Comparison of ENCODE assay signal across 25 cellular contexts in genomic region chrX:150254909-150255308, GRCh38.
"Had no signal": no experiment of that assay in that cellular context is flagged by ENCODE, and none has a peak within 500 bp of the region (broad histone marks: within the 10 kb centered on the region; RNA-seq: fewer than 3 reads in every experiment).

No MANE protein-coding gene starts in this region.

- H3K27ac ChIP-seq: left lung, lower lobe of right lung, neural progenitor cell, neutrophil, ovary, skin epidermis, suprapubic skin, tibial nerve, upper lobe of right lung had no signal

- H3K9me3 Mint-ChIP-seq: natural killer cell; neural progenitor cell; stimulated activated effector memory CD8-positive, alpha-beta T cell treated with anti-CD3 and anti-CD28 coated beads, Interleukin-12 subunit alpha, Interleukin-12 subunit beta, amount 100 ng/mL, for 72 hours; stimulated activated naive CD8-positive, alpha-beta T cell treated with anti-CD3 and anti-CD28 coated beads, Interleukin-15, Interleukin-2, amounts not matched to agents 100 ng/mL and 50 ng/mL, for 24 hours had no signal

- H3K4me1 ChIP-seq: left lung, lower lobe of right lung, neural progenitor cell, suprapubic skin, tibial nerve, upper lobe of right lung had no signal

- H3K27me3 Mint-ChIP-seq: naive B cell; progenitor cell of endocrine pancreas; stimulated activated naive CD8-positive, alpha-beta T cell treated with anti-CD3 and anti-CD28 coated beads, Interleukin-15, Interleukin-2, amounts not matched to agents 100 ng/mL and 50 ng/mL, for 24 hours had no signal

- DNase-seq: hippocampal formation; kidney; left colon; left lung; lower lobe of right lung; mammary epithelial cell; mesenchymal stem cell; naive B cell; natural killer cell; nephron progenitor cell; occipital lobe; ovary; right cardiac atrium; stimulated activated CD4-positive, alpha-beta T cell treated with anti-CD3 and anti-CD28 coated beads, Interleukin-4, amount 100 ng/mL, for 24 hours; stimulated activated naive CD4-positive, alpha-beta T cell; upper lobe of right lung had no signal

- H3K4me3 Mint-ChIP-seq: naive B cell; natural killer cell; nephron progenitor cell; neural progenitor cell; stimulated activated effector memory CD8-positive, alpha-beta T cell treated with anti-CD3 and anti-CD28 coated beads, Interleukin-12 subunit alpha, Interleukin-12 subunit beta, amount 100 ng/mL, for 72 hours; stimulated activated naive CD8-positive, alpha-beta T cell treated with anti-CD3 and anti-CD28 coated beads, Interleukin-15, Interleukin-2, amounts not matched to agents 100 ng/mL and 50 ng/mL, for 24 hours had no signal

- H3K4me3 ChIP-seq: left lung, lower lobe of right lung, neural progenitor cell, ovary, skin epidermis, suprapubic skin, tibial nerve, upper lobe of right lung had no signal

- H3K36me3 ChIP-seq: left lung, lower lobe of right lung, neural progenitor cell, neutrophil, ovary, suprapubic skin, tibial nerve, upper lobe of right lung had no signal

- H3K27ac Mint-ChIP-seq: natural killer cell; nephron progenitor cell; neural progenitor cell; progenitor cell of endocrine pancreas; stimulated activated effector memory CD8-positive, alpha-beta T cell treated with anti-CD3 and anti-CD28 coated beads, Interleukin-12 subunit alpha, Interleukin-12 subunit beta, amount 100 ng/mL, for 72 hours; stimulated activated naive CD8-positive, alpha-beta T cell treated with anti-CD3 and anti-CD28 coated beads, Interleukin-15, Interleukin-2, amounts not matched to agents 100 ng/mL and 50 ng/mL, for 24 hours had no signal

- H3K36me3 Mint-ChIP-seq: naive B cell; natural killer cell; neural progenitor cell; stimulated activated effector memory CD8-positive, alpha-beta T cell treated with anti-CD3 and anti-CD28 coated beads, Interleukin-12 subunit alpha, Interleukin-12 subunit beta, amount 100 ng/mL, for 72 hours had no signal

- H3K27me3 ChIP-seq: left lung, neural progenitor cell, neutrophil, ovary, suprapubic skin, tibial nerve, upper lobe of right lung had no signal

- ATAC-seq: left colon; left lung; lower lobe of right lung; natural killer cell; sciatic nerve; stimulated activated effector memory CD8-positive, alpha-beta T cell treated with anti-CD3 and anti-CD28 coated beads, Interleukin-12 subunit alpha, Interleukin-12 subunit beta, amount 100 ng/mL, for 72 hours; upper lobe of right lung had no signal

- H3K9me3 ChIP-seq: left lung, lower lobe of right lung, neutrophil, ovary, suprapubic skin, tibial nerve, upper lobe of right lung had no signal
